ENCODE assay signal across 8 cellular contexts in the genomic region with DNA sequence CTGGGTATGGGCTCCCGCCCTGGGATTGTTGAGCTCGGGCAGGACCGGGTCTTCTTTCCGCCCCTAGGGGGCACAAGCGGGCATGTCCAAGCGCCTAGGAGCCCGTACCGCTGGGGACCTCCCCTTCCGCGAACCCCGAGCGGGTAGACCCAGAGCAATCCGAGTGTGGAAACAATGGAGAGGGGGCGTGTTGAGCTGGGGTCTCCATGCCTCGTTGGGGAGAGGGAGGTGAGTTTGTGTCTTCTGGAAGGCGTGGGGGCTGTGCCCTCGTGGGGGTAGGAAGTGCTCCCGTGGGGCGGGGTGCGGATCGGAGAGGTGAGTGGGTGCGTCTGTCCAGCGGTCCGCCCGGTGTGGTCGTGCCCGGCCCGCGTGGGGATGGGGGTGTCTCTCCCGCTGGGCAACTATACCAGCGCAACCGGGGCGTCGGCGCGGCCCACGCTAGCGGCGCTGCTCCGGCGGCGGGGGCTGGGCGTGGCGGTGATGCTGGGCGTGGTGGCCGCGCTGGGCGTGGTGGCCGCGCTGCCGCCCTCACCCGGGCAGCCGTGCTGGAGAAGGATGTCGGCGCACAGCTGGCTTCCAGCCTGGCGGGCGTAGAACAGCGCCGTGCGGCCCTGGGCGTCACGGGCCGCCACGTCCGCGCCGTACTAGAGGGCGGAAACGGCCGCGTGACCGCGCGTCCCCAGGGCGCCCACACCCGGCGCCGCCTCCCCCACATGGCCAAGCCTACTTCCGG. TPM values are rescaled to one million over a fixed set of nuclear protein-coding genes. Genes with fewer than 3 reads are reported as not detected.
DNase-seq lines count a peak whose midpoint lies in the region; ATAC-seq and TF ChIP-seq lines count a peak whose summit lies in the region.

No MANE protein-coding gene starts in this region.

- peak overlapping the region; percentile 86 for H2AFZ ChIP-seq in parathyroid adenoma

- peak overlapping the region; percentile 97 for H3K4me3 ChIP-seq in AG09309 (ENCODE audit: control insufficient read depth, low read depth, low read length)
- peak overlapping the region in 3 of 4 donors; percentile 17 to 85 (median 40) for H3K4me3 ChIP-seq in adrenal gland
- peak overlapping the region; percentile 13 to 76 (median 64) for H3K4me3 ChIP-seq in heart right ventricle
- peak overlapping the region; percentile 37 for H3K4me3 ChIP-seq in parathyroid adenoma (ENCODE audit: low read depth, low read length)

- no peaks in the 10 kb centered on the region for H3K27me3 ChIP-seq in adrenal gland
- H3K27me3 ChIP-seq in heart right ventricle, result peaks cover 0 to 25% (median 0%) of the 10 kb centered on the region in 7 donors
- H3K27me3 ChIP-seq in parathyroid adenoma (ENCODE audit: control insufficient read depth, insufficient read depth, low read length), result peaks cover 3% of the 10 kb centered on the region

- H3K36me3 ChIP-seq in adrenal gland (replicated peaks in 1 of 2) (peaks cover 0 to 5% of the 10 kb centered on the region in 2 donors), heart right ventricle (peaks cover 0 to 59% (median under 1%) of the 10 kb centered on the region in 9 donors), parathyroid adenoma (ENCODE audit: control insufficient read depth, insufficient read depth, low read length) (no peaks in the 10 kb centered on the region)

- H3K9ac ChIP-seq in parathyroid adenoma, result no peak overlapping the region

- WGBS in adrenal gland, 4 donors, result 11 to 41% (median 22%) methylated on average over 17 to 79 of the region's 79 CpGs
- 7 to 9% methylated on average over 66 to 79 of the region's 79 CpGs for WGBS in heart right ventricle, 2 donors

- no peaks in the 10 kb centered on the region for H3K79me2 ChIP-seq in parathyroid adenoma

- intact Hi-C loops in adrenal gland (cut with DNase I), result loop anchor here in 1 of 2 donors (5.0 kb wide), 1 partner anchor 46 kb away; the partner anchor contains the start of genes EEF1AKMT3 and METTL1
- intact Hi-C loops in heart right ventricle (cut with DNase I), result no loop called here

- H3K27ac ChIP-seq in adrenal gland (peak overlapping the region in 2 of 5 donors; percentile 57 to 85), heart right ventricle (peak overlapping the region; percentile 14 to 83 (median 80)), parathyroid adenoma (peak overlapping the region; percentile 70)

- peak in 1 of 2 donors; percentile 25 for TF ChIP-seq POLR2A in adrenal gland (IDR thresholded peaks at IDR 0.05)

- H3K4me1 ChIP-seq in adrenal gland (replicated peaks in 1 of 2), result peaks cover 14 to 19% of the 10 kb centered on the region in 2 donors
- H3K4me1 ChIP-seq in heart right ventricle, result peaks cover 0 to 24% (median 14%) of the 10 kb centered on the region in 9 donors
- peaks cover 8% of the 10 kb centered on the region for H3K4me1 ChIP-seq in parathyroid adenoma

- ATAC-seq in heart right ventricle, result peak; percentile 70 to 84 (median 81)
- no peak for ATAC-seq in GM19395 (IDR thresholded peaks at IDR 0.05; ENCODE audit: unreplicated experiment)

- H3K9me3 ChIP-seq in adrenal gland (replicated peaks in 1 of 3), result no peaks in the 10 kb centered on the region
- H3K9me3 ChIP-seq in heart right ventricle, result no peaks in the 10 kb centered on the region
- no peaks in the 10 kb centered on the region for H3K9me3 ChIP-seq in parathyroid adenoma (ENCODE audit: control insufficient read depth, low read length)

- TF ChIP-seq CTCF in AG09309 (IDR thresholded peaks at IDR 0.05; ENCODE audit: control insufficient read depth, insufficient read depth, low read depth, low read length, missing control alignments), result peak; percentile 94
- peak; percentile 53 to 73 (median 65) for TF ChIP-seq CTCF in adrenal gland (IDR thresholded peaks at IDR 0.05)
- peak; percentile 56 to 82 (median 75) for TF ChIP-seq CTCF in heart right ventricle (IDR thresholded peaks at IDR 0.05)
- TF ChIP-seq CTCF in parathyroid adenoma (IDR thresholded peaks at IDR 0.05), result peak; percentile 84

- DNase-seq in AG09309 (ENCODE audit: low read depth) (peak; percentile 44), GOT3 (lab: John Stamatoyannopoulos, UW) (peak; percentile 99), NCI-H345 treated with DMSO at 0.1 percent for 48 hours (lab: John Stamatoyannopoulos, UW; ENCODE audit: unreplicated experiment) (peak; percentile 71), adrenal gland (peak; percentile 78 to 92 (median 85)), heart right ventricle (peak; percentile 80 to 81)
- DNase-seq in activated effector memory CD4-positive, alpha-beta T cell treated with anti-CD3 and anti-CD28 coated beads, Interleukin-2, amount 50 U/mL, for 16 hours, result no peak

- peak overlapping the region; percentile 57 for H3K4me2 ChIP-seq in parathyroid adenoma (ENCODE audit: low read length)

RNA-seq across cellular contexts. Expression of gene AGAP2, which starts 12.2 kb away (rescaled TPM):
- total RNA-seq in adrenal gland (1 to 10 TPM in 7 of 8 donors, under 1 TPM in 1; 0.97 to 4.0 (median 2.0) TPM), heart right ventricle (10 to 100 TPM in 2 of 10 donors, 1 to 10 TPM in 8; 3.4 to 13.1 (median 6.6) TPM)
- polyA plus RNA-seq in adrenal gland (1 to 10 TPM; 1.9 to 8.1 (median 2.6) TPM), heart right ventricle (10 to 100 TPM in 1 of 2 donors, 1 to 10 TPM in 1; 5.3 to 17.3 TPM)

RNA-seq across cellular contexts. Expression of gene TSPAN31, which starts 18.5 kb away (rescaled TPM):
- total RNA-seq in adrenal gland, result 100 to 1,000 TPM in 1 of 8 donors, 10 to 100 TPM in 7; 44.2 to 115 (median 61.6) TPM
- polyA plus RNA-seq in adrenal gland, result 10 to 100 TPM; 25.3 to 50.7 (median 45.1) TPM
- 10 to 100 TPM; 21.1 to 37.4 (median 26.9) TPM for total RNA-seq in heart right ventricle
- polyA plus RNA-seq in heart right ventricle, result 10 to 100 TPM; 29.8 to 36.6 TPM

RNA-seq across cellular contexts. Expression of gene CDK4, which starts 25.8 kb away (rescaled TPM):
- total RNA-seq in adrenal gland, result 100 to 1,000 TPM in 7 of 8 donors, 10 to 100 TPM in 1; 90.9 to 197 (median 143) TPM
- polyA plus RNA-seq in adrenal gland, result 10 to 100 TPM; 46.8 to 78.8 (median 66.1) TPM
- 10 to 100 TPM; 37.0 to 74.0 (median 52.0) TPM for total RNA-seq in heart right ventricle
- polyA plus RNA-seq in heart right ventricle, result 10 to 100 TPM; 21.7 to 61.7 TPM

RNA-seq across cellular contexts. Expression of gene MARCHF9, which starts 28.6 kb away (rescaled TPM):
- total RNA-seq in adrenal gland (10 to 100 TPM in 7 of 8 donors, 1 to 10 TPM in 1; 8.2 to 23.4 (median 16.6) TPM), heart right ventricle (10 to 100 TPM; 11.2 to 15.0 (median 13.3) TPM)
- polyA plus RNA-seq in adrenal gland (10 to 100 TPM in 2 of 3 donors, 1 to 10 TPM in 1; 9.5 to 45.1 (median 44.0) TPM), heart right ventricle (10 to 100 TPM; 14.5 to 20.7 TPM)

RNA-seq across cellular contexts. Expression of gene OS9, which starts 32.4 kb away (rescaled TPM):
- total RNA-seq in adrenal gland (100 to 1,000 TPM; 212 to 428 (median 296) TPM), heart right ventricle (100 to 1,000 TPM in 7 of 10 donors, 10 to 100 TPM in 3; 84.9 to 181 (median 113) TPM)
- polyA plus RNA-seq in adrenal gland (100 to 1,000 TPM; 155 to 282 (median 234) TPM), heart right ventricle (100 to 1,000 TPM in 1 of 2 donors, 10 to 100 TPM in 1; 96.9 to 173 TPM)

Comparison
In these comparisons a context has a peak if more than half of its experiments do, and no peak if none do; other contexts are left out.
1. H3K4me3 ChIP-seq: peak in every context shown above with its lines; median percentile 97 in AG09309; 64 in heart right ventricle; 40 in adrenal gland; 37 in parathyroid adenoma.